2 cellular contexts compared by ENCODE assay signal in the genomic region with DNA sequence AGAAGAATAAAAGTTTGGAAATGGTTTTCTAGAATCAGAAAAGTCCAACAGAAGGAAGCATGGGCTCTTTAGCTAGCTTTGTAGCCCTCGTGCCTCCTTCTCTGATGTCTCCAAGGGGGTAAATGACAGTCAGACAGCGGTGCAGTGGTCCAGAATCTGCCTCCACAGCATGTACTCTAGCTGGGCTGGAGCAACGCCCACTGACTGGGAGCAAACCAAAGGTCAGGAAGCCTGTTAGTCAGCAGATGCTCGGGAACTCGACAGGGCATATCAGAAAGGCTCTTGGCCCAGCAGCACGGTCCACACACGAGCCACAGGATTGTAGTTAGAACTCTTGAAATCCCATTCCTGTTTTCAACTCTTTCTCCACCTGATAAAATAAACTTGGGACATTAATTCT.
TF ChIP-seq lines count a peak whose summit lies in the region.

No MANE protein-coding gene starts in this region.

TF ChIP-seq in neural cell, 6 proteins besides CTCF, POLR2A, EP300 and RAD21 (continued from another document):
- TF ChIP-seq, protein P1, sequence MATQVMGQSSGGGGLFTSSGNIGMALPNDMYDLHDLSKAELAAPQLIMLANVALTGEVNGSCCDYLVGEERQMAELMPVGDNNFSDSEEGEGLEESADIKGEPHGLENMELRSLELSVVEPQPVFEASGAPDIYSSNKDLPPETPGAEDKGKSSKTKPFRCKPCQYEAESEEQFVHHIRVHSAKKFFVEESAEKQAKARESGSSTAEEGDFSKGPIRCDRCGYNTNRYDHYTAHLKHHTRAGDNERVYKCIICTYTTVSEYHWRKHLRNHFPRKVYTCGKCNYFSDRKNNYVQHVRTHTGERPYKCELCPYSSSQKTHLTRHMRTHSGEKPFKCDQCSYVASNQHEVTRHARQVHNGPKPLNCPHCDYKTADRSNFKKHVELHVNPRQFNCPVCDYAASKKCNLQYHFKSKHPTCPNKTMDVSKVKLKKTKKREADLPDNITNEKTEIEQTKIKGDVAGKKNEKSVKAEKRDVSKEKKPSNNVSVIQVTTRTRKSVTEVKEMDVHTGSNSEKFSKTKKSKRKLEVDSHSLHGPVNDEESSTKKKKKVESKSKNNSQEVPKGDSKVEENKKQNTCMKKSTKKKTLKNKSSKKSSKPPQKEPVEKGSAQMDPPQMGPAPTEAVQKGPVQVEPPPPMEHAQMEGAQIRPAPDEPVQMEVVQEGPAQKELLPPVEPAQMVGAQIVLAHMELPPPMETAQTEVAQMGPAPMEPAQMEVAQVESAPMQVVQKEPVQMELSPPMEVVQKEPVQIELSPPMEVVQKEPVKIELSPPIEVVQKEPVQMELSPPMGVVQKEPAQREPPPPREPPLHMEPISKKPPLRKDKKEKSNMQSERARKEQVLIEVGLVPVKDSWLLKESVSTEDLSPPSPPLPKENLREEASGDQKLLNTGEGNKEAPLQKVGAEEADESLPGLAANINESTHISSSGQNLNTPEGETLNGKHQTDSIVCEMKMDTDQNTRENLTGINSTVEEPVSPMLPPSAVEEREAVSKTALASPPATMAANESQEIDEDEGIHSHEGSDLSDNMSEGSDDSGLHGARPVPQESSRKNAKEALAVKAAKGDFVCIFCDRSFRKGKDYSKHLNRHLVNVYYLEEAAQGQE (IDR thresholded peaks at IDR 0.05; ENCODE audit: borderline replicate concordance), result no peak
- TF ChIP-seq POLR2AphosphoS5 (IDR thresholded peaks at IDR 0.05) (no peak), EZH2 (IDR thresholded peaks at IDR 0.05; ENCODE audit: borderline replicate concordance, insufficient read depth, low read length, poor library complexity, severe bottlenecking) (no peak)

TF ChIP-seq in SK-N-SH treated with all-trans-retinoic acid at 6 μM for 48 hours, 23 proteins besides CTCF, POLR2A, EP300 and RAD21 (continued from another document):
- TF ChIP-seq, protein P2, sequence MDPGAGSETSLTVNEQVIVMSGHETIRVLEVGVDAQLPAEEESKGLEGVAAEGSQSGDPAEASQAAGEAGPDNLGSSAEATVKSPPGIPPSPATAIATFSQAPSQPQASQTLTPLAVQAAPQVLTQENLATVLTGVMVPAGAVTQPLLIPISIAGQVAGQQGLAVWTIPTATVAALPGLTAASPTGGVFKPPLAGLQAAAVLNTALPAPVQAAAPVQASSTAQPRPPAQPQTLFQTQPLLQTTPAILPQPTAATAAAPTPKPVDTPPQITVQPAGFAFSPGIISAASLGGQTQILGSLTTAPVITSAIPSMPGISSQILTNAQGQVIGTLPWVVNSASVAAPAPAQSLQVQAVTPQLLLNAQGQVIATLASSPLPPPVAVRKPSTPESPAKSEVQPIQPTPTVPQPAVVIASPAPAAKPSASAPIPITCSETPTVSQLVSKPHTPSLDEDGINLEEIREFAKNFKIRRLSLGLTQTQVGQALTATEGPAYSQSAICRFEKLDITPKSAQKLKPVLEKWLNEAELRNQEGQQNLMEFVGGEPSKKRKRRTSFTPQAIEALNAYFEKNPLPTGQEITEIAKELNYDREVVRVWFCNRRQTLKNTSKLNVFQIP (CRISPR knock-in tag; IDR thresholded peaks at IDR 0.05; ENCODE audit: borderline replicate concordance, low read depth), result no peak
- TF ChIP-seq ZFP30 (CRISPR knock-in tag; IDR thresholded peaks at IDR 0.05), result no peak
- no peak for TF ChIP-seq ISL1 (CRISPR knock-in tag; IDR thresholded peaks at IDR 0.05)
- TF ChIP-seq, protein P3, sequence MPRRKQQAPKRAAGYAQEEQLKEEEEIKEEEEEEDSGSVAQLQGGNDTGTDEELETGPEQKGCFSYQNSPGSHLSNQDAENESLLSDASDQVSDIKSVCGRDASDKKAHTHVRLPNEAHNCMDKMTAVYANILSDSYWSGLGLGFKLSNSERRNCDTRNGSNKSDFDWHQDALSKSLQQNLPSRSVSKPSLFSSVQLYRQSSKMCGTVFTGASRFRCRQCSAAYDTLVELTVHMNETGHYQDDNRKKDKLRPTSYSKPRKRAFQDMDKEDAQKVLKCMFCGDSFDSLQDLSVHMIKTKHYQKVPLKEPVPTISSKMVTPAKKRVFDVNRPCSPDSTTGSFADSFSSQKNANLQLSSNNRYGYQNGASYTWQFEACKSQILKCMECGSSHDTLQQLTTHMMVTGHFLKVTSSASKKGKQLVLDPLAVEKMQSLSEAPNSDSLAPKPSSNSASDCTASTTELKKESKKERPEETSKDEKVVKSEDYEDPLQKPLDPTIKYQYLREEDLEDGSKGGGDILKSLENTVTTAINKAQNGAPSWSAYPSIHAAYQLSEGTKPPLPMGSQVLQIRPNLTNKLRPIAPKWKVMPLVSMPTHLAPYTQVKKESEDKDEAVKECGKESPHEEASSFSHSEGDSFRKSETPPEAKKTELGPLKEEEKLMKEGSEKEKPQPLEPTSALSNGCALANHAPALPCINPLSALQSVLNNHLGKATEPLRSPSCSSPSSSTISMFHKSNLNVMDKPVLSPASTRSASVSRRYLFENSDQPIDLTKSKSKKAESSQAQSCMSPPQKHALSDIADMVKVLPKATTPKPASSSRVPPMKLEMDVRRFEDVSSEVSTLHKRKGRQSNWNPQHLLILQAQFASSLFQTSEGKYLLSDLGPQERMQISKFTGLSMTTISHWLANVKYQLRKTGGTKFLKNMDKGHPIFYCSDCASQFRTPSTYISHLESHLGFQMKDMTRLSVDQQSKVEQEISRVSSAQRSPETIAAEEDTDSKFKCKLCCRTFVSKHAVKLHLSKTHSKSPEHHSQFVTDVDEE (CRISPR knock-in tag; IDR thresholded peaks at IDR 0.05), result no peak
- no peak for TF ChIP-seq CSDC2 (CRISPR knock-in tag; IDR thresholded peaks at IDR 0.05)
- TF ChIP-seq GLIS3 (CRISPR knock-in tag; IDR thresholded peaks at IDR 0.05), result no peak
- no peak for TF ChIP-seq ARNTL (CRISPR knock-in tag; IDR thresholded peaks at IDR 0.05; ENCODE audit: borderline replicate concordance, low read depth)
- TF ChIP-seq TOX (CRISPR knock-in tag; IDR thresholded peaks at IDR 0.05; ENCODE audit: borderline replicate concordance), result no peak
- no peak for TF ChIP-seq SNAI2 (CRISPR knock-in tag; IDR thresholded peaks at IDR 0.05)
